In the genomic region with DNA sequence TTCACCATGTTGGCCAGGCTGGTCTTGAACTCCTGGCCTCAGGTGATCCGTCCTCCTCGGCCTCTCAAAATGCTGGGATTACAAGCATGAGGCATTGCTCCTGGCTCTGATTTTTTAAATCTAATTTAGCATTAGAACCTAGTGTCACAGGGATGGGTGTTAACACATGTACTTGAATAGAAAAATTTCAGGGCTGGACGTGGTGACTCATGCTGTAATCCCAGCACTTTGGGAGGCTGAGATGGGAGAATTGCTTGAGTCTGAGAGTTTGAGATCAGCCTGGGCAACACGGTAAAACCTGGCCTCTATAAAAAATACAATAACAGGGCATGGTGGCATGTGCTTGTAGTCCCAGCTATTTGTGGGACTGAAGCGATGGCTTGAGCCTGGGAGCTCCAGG, we compare ENCODE assay signal across 22 cellular contexts. TPM values are rescaled to one million over a fixed set of nuclear protein-coding genes. Genes with fewer than 3 reads are reported as not detected.
DNase-seq lines count a peak whose midpoint lies in the region; ATAC-seq and TF ChIP-seq lines count a peak whose summit lies in the region.
"Had no signal": no experiment of that assay in that cellular context is flagged by ENCODE, and none has a peak within 500 bp of the region (broad histone marks: within the 10 kb centered on the region; RNA-seq: fewer than 3 reads in every experiment).

No MANE protein-coding gene starts in this region.

- DNase-seq in AG20443 (ENCODE audit: low spot score) (peak; percentile 17), LHCN-M2 (ENCODE audit: low read depth) (peak; percentile 51), brain microvascular endothelial cell (peak; percentile 24), foreskin keratinocyte (peak in 1 of 2 donors; percentile 30), SW 1271 (lab: John Stamatoyannopoulos, UW) (no peak), NCI-H524 treated with DMSO at 0.1 percent for 48 hours (lab: John Stamatoyannopoulos, UW) (no peak)
- no peak for DNase-seq in activated naive CD4-positive, alpha-beta T cell treated with anti-CD3 and anti-CD28 coated beads, Interleukin-2, amount 10 ng/mL, durations not matched to agents 7 days and 5 days
- DNase-seq: activated CD4-positive, alpha-beta T cell treated with anti-CD3 and anti-CD28 coated beads for 1 hour; CD4-positive, alpha-beta memory T cell; DMS153; glutamatergic neuron; NCI-H1048; NCI-H1930; NCI-H446 treated with DMSO at 0.1 percent for 48 hours; nephron progenitor cell; posterior cingulate gyrus had no signal

- H3K27me3 ChIP-seq in brain microvascular endothelial cell (replicated peaks) (no peaks in the 10 kb centered on the region), foreskin keratinocyte (no peaks in the 10 kb centered on the region)
- H3K27me3 ChIP-seq: breast epithelium, suprapubic skin had no signal

- ATAC-seq in foreskin keratinocyte (peak; percentile 34), GM18519 (IDR thresholded peaks at IDR 0.05; ENCODE audit: low FRiP score, unreplicated experiment) (no peak)
- ATAC-seq: K562 had no signal

- H3K9me3 Mint-ChIP-seq in activated naive CD4-positive, alpha-beta T cell treated with anti-CD3 and anti-CD28 coated beads, Interleukin-2, amount 10 ng/mL, durations not matched to agents 7 days and 5 days, result no peaks in the 10 kb centered on the region
- H3K9me3 Mint-ChIP-seq: activated T-helper 2 cell treated with anti-CD3 and anti-CD28 coated beads, Interferon-gamma antibody, Interleukin-2, Interleukin-4, amounts not matched to agents 10 μg/mL and 5 μg/mL and 100 μg/mL, durations not matched to agents 14 hours and 24 hours and 36 hours; nephron progenitor cell had no signal

- no peaks in the 10 kb centered on the region for H3K36me3 ChIP-seq in brain microvascular endothelial cell (replicated peaks)
- H3K36me3 ChIP-seq: breast epithelium, suprapubic skin had no signal

- H3K27me3 Mint-ChIP-seq in activated naive CD4-positive, alpha-beta T cell treated with anti-CD3 and anti-CD28 coated beads, Interleukin-2, amount 10 ng/mL, durations not matched to agents 7 days and 5 days, result peaks cover 22% of the 10 kb centered on the region
- H3K27me3 Mint-ChIP-seq: CD4-positive, alpha-beta memory T cell had no signal

- CTCF ChIA-PET in activated naive CD4-positive, alpha-beta T cell treated with anti-CD3 and anti-CD28 coated beads, Interleukin-2, amount 10 ng/mL, durations not matched to agents 7 days and 5 days (lab: Charles Lee), result no interaction called here

- in situ Hi-C loops in brain microvascular endothelial cell (cut with HindIII; ENCODE audit: low pct_ligation_motif_present, low sequenced_read_pairs), result no loop called here

- H3K4me3 Mint-ChIP-seq in activated naive CD4-positive, alpha-beta T cell treated with anti-CD3 and anti-CD28 coated beads, Interleukin-2, amount 10 ng/mL, durations not matched to agents 7 days and 5 days, result no peak overlapping the region
- H3K4me3 Mint-ChIP-seq: CD4-positive, alpha-beta memory T cell; nephron progenitor cell had no signal

- no peak overlapping the region for H3K4me3 ChIP-seq in brain microvascular endothelial cell (ENCODE audit: low read depth, low read length)
- H3K4me3 ChIP-seq: breast epithelium, K562, suprapubic skin had no signal

- H3K4me1 ChIP-seq in foreskin keratinocyte, result no peaks in the 10 kb centered on the region
- H3K4me1 ChIP-seq: breast epithelium had no signal

- peaks cover 20% of the 10 kb centered on the region for H3K4me1 Mint-ChIP-seq in activated naive CD4-positive, alpha-beta T cell treated with anti-CD3 and anti-CD28 coated beads, Interleukin-2, amount 10 ng/mL, durations not matched to agents 7 days and 5 days

- H3K27ac ChIP-seq in brain microvascular endothelial cell, result no peak overlapping the region
- no peak overlapping the region for H3K27ac ChIP-seq in foreskin keratinocyte
- H3K27ac ChIP-seq: breast epithelium, RWPE1, suprapubic skin had no signal

- TF ChIP-seq CTCF in brain microvascular endothelial cell (IDR thresholded peaks at IDR 0.05; ENCODE audit: low read depth, low read length, missing control alignments) (no peak), foreskin keratinocyte (conservative IDR thresholded peaks at IDR 0.05) (no peak)

- H3K36me3 Mint-ChIP-seq in activated naive CD4-positive, alpha-beta T cell treated with anti-CD3 and anti-CD28 coated beads, Interleukin-2, amount 10 ng/mL, durations not matched to agents 7 days and 5 days, result no peaks in the 10 kb centered on the region
- H3K36me3 Mint-ChIP-seq: CD4-positive, alpha-beta memory T cell had no signal

- H3K27ac Mint-ChIP-seq in activated naive CD4-positive, alpha-beta T cell treated with anti-CD3 and anti-CD28 coated beads, Interleukin-2, amount 10 ng/mL, durations not matched to agents 7 days and 5 days, result no peak overlapping the region
- H3K27ac Mint-ChIP-seq: activated T-helper 2 cell treated with anti-CD3 and anti-CD28 coated beads, Interferon-gamma antibody, Interleukin-2, Interleukin-4, amounts not matched to agents 10 μg/mL and 5 μg/mL and 100 μg/mL, durations not matched to agents 14 hours and 24 hours and 36 hours; CD4-positive, alpha-beta memory T cell; nephron progenitor cell had no signal

RNA-seq across cellular contexts. Expression of gene RNF135, which starts 6.0 kb away (rescaled TPM):
- total RNA-seq in LHCN-M2 (2014; rRNA removed), result 17.6 and 18.3 TPM in 2 replicates
- 11.9 TPM for polyA plus RNA-seq in LHCN-M2 (2012)
- 12.5 and 12.6 TPM in 2 replicates for total RNA-seq in foreskin keratinocyte
- polyA plus RNA-seq in foreskin keratinocyte, result 12.3 and 13.0 TPM in 2 replicates
- total RNA-seq: K562 had no signal

RNA-seq across cellular contexts. Expression of gene ADAP2, which starts 43.1 kb away (rescaled TPM):
- total RNA-seq in LHCN-M2 (2014; rRNA removed), result 0.75 TPM in 1 of 2 replicates, not detected in the other
- polyA plus RNA-seq in LHCN-M2 (2012), result 0.11 TPM
- total RNA-seq in foreskin keratinocyte, result 0.35 and 0.65 TPM in 2 replicates
- not detected in 2 replicates for polyA plus RNA-seq in foreskin keratinocyte
- polyA plus RNA-seq: CD4-positive, alpha-beta memory T cell had no signal

RNA-seq across cellular contexts. Expression of gene TEFM, which starts 58.8 kb away (rescaled TPM):
- 8.8 and 13.5 TPM in 2 replicates for total RNA-seq in LHCN-M2 (2014; rRNA removed)
- 8.8 TPM for polyA plus RNA-seq in LHCN-M2 (2012)
- total RNA-seq in foreskin keratinocyte, result 13.2 and 14.1 TPM in 2 replicates
- polyA plus RNA-seq in foreskin keratinocyte, result 8.8 and 11.5 TPM in 2 replicates

Comparison
In these comparisons a context has a peak if more than half of its experiments do, and no peak if none do; other contexts are left out.
1. DNase-seq: peak in AG20443 (single experiment), LHCN-M2 (single experiment) and brain microvascular endothelial cell (single experiment); none in SW 1271 (0 of 2), activated naive CD4-positive, alpha-beta T cell treated with anti-CD3 and anti-CD28 coated beads, Interleukin-2, amount 10 ng/mL, durations not matched to agents 7 days and 5 days (single experiment) and NCI-H524 treated with DMSO at 0.1 percent for 48 hours (single experiment).